ENCODE assay signal across 13 cellular contexts in the genomic region with DNA sequence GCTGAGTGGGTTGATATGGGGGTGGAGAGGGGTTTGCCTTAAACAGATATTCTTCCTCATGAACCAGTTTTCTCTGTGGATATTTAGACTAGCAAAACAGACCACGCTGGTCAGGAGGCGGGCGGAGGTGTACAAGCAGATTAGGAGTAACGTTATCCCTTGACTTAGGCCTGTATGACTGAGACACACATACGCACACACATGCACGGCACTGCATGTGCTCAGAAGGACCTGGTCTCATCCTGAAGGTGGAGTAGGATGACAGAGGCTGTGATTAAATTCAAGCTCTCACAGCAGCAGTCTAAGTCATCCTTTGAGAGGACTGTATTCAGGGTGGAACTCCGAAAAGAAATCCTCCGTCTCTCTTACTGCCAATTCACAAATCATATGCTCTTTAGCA.
DNase-seq lines count a peak whose midpoint lies in the region; ATAC-seq and TF ChIP-seq lines count a peak whose summit lies in the region.
"Had no signal": no experiment of that assay in that cellular context is flagged by ENCODE, and none has a peak within 500 bp of the region (broad histone marks: within the 10 kb centered on the region; RNA-seq: fewer than 3 reads in every experiment).

No MANE protein-coding gene starts in this region.

- DNase-seq in H7 (no peak), SJCRH30 (peak; percentile 22 to 52), foreskin keratinocyte (no peak), NCI-H446 (lab: John Stamatoyannopoulos, UW) (no peak), OCI-M2 (lab: John Stamatoyannopoulos, UW; ENCODE audit: unreplicated experiment) (no peak), colonic mucosa (no peak)
- DNase-seq: activated CD4-positive, alpha-beta T cell treated with anti-CD3 and anti-CD28 coated beads, Interleukin-2, amount 50 U/mL, for 1 hour; CD4-positive, alpha-beta memory T cell; NCI-H187 treated with DMSO at 0.1 percent for 48 hours; psoas muscle had no signal

- ATAC-seq in foreskin keratinocyte (peak; percentile 47), HG02970 (IDR thresholded peaks at IDR 0.05; ENCODE audit: low FRiP score, unreplicated experiment) (no peak)
- ATAC-seq: psoas muscle; stimulated activated effector memory CD8-positive, alpha-beta T cell treated with anti-CD3 and anti-CD28 coated beads, Interleukin-12 subunit alpha, Interleukin-12 subunit beta, amount 100 ng/mL, for 72 hours had no signal

- no peaks in the 10 kb centered on the region for H3K36me3 ChIP-seq in H7 (replicated peaks; ENCODE audit: control insufficient read depth, insufficient read depth, low read length)
- no peaks in the 10 kb centered on the region for H3K36me3 ChIP-seq in SJCRH30
- no peaks in the 10 kb centered on the region for H3K36me3 ChIP-seq in neuron (ENCODE audit: insufficient read depth, low read length)
- no peaks in the 10 kb centered on the region for H3K36me3 ChIP-seq in colonic mucosa

- H2AFZ ChIP-seq in neuron (ENCODE audit: low read depth, low read length): peak overlapping the region; percentile 60

- H3K9ac ChIP-seq in colonic mucosa (ENCODE audit: low read depth in 2 of 2, low read length in 2 of 2): no peak overlapping the region

- TF ChIP-seq CTCF in foreskin keratinocyte (conservative IDR thresholded peaks at IDR 0.05) (no peak), colonic mucosa (IDR thresholded peaks at IDR 0.05) (no peak)

- H3K27ac ChIP-seq in SJCRH30 (peak overlapping the region; percentile 8; the same call in 1 of the 2 replicates), foreskin keratinocyte (no peak overlapping the region), colonic mucosa (no peak overlapping the region)
- H3K27ac ChIP-seq: psoas muscle had no signal

- H3K9me3 ChIP-seq in SJCRH30 (replicated peaks): no peaks in the 10 kb centered on the region
- peaks cover 6% of the 10 kb centered on the region for H3K9me3 ChIP-seq in neuron (ENCODE audit: low read length)
- no peaks in the 10 kb centered on the region for H3K9me3 ChIP-seq in colonic mucosa
- H3K9me3 ChIP-seq: psoas muscle had no signal

- H3K27me3 ChIP-seq in H7 (ENCODE audit: control insufficient read depth, insufficient read depth, low read length) (no peaks in the 10 kb centered on the region), SJCRH30 (no peaks in the 10 kb centered on the region), foreskin keratinocyte (no peaks in the 10 kb centered on the region), neuron (ENCODE audit: insufficient read depth, low read length) (no peaks in the 10 kb centered on the region), colonic mucosa (no peaks in the 10 kb centered on the region)

- H3K4me3 ChIP-seq in H7 (ENCODE audit: insufficient read depth, low read depth, low read length) (peak overlapping the region; percentile 25), SJCRH30 (peak overlapping the region; percentile 58), neuron (ENCODE audit: low read length) (peak overlapping the region; percentile 50), colonic mucosa (no peak overlapping the region)
- H3K4me3 ChIP-seq: psoas muscle had no signal

- intact Hi-C loops in colonic mucosa (cut with DNase I): no loop called here

- H3K4me1 ChIP-seq in SJCRH30 (no peaks in the 10 kb centered on the region; the same call in 1 of the 2 replicates), foreskin keratinocyte (no peaks in the 10 kb centered on the region), neuron (ENCODE audit: insufficient read depth, low read length) (peaks cover 28% of the 10 kb centered on the region), colonic mucosa (no peaks in the 10 kb centered on the region)
- H3K4me1 ChIP-seq: psoas muscle had no signal

Comparison
In these comparisons a context has a peak if more than half of its experiments do, and no peak if none do; other contexts are left out.
1. DNase-seq: peak in SJCRH30 (2 of 2); none in H7 (single experiment), foreskin keratinocyte (0 of 2), NCI-H446 (0 of 2), OCI-M2 (single experiment) and colonic mucosa (single experiment).